8 cellular contexts compared by ENCODE assay signal in genomic region chr7:87886875-87887274, GRCh38. TPM values are rescaled to one million over a fixed set of nuclear protein-coding genes. Genes with fewer than 3 reads are reported as not detected.
DNase-seq lines count a peak whose midpoint lies in the region; ATAC-seq, FAIRE-seq and TF ChIP-seq lines count a peak whose summit lies in the region.

No MANE protein-coding gene starts in this region.

- BruUV-seq in A673 (replicated peaks; lab: Mats Ljungman, UMichigan), result no TSS peak

- H2AFZ ChIP-seq in SU-DHL-6 (ENCODE audit: low read depth, low read length, severe bottlenecking), result no peak overlapping the region

- H3K27ac ChIP-seq in A673 (ENCODE audit: low read depth, low read length, poor library complexity, severe bottlenecking) (no peak overlapping the region), HEK293 (ENCODE audit: extremely low read depth, low read depth, low read length) (no peak overlapping the region), SU-DHL-6 (ENCODE audit: low read depth, low read length) (no peak overlapping the region)

- no peak overlapping the region for H3K4me2 ChIP-seq in SU-DHL-6 (ENCODE audit: low read depth, low read length, poor library complexity, severe bottlenecking)

- CTCF ChIA-PET in A673 (lab: Charles Lee), result interaction anchor here (0.8 to 1.6 kb wide), 2 partner anchors 89 to 225 kb away, joined by 3 to 4 read pairs; no protein-coding TSS in a partner anchor
- CTCF ChIA-PET in HEK293 (lab: Yijun Ruan, JAX), result interaction anchor here (0.6 to 3.4 kb wide), 16 partner anchors 15 to 1140 kb away, joined by 3 to 25 read pairs (median 3); no protein-coding TSS in a partner anchor
- CTCF ChIA-PET in activated CD4-positive, alpha-beta T cell treated with anti-CD3 and anti-CD28 coated beads, Interleukin-2, amount 10 ng/mL, durations not matched to agents 7 days and 5 days (lab: Charles Lee), result interaction anchor here (0.6 to 1.6 kb wide), 3 partner anchors 12 to 92 kb away, joined by 3 to 8 read pairs (median 3); no protein-coding TSS in a partner anchor

- peaks cover 98% of the 10 kb centered on the region for H3K79me2 ChIP-seq in SU-DHL-6 (ENCODE audit: insufficient read depth, low read length)

- no peaks in the 10 kb centered on the region for H3K9me3 ChIP-seq in A673 (ENCODE audit: low read depth, low read length, poor library complexity, severe bottlenecking)
- H3K9me3 ChIP-seq in HEK293 (ENCODE audit: control insufficient read depth, insufficient read depth, low read depth, low read length), result no peaks in the 10 kb centered on the region
- H3K9me3 ChIP-seq in SU-DHL-6 (ENCODE audit: insufficient read depth, low read length), result no peaks in the 10 kb centered on the region

- intact Hi-C loops in A673 (cut with micrococcal nuclease; ENCODE audit: unreplicated experiment), result loop anchor here (5.0 to 10.0 kb wide), 2 partner anchors 225 to 572 kb away; no protein-coding TSS in a partner anchor

- H3K4me3 Mint-ChIP-seq in activated CD4-positive, alpha-beta T cell treated with anti-CD3 and anti-CD28 coated beads, Interleukin-2, amount 10 ng/mL, durations not matched to agents 7 days and 5 days, result no peak overlapping the region

- peaks cover 66% of the 10 kb centered on the region for H3F3A ChIP-seq in SU-DHL-6 (ENCODE audit: insufficient read depth)

- H3K36me3 Mint-ChIP-seq in activated CD4-positive, alpha-beta T cell treated with anti-CD3 and anti-CD28 coated beads, Interleukin-2, amount 10 ng/mL, durations not matched to agents 7 days and 5 days (ENCODE audit: low read depth), result peaks cover 48% of the 10 kb centered on the region

- no peaks in the 10 kb centered on the region for H3K27me3 ChIP-seq in A673 (replicated peaks; ENCODE audit: insufficient read depth, low read depth, low read length, poor library complexity)
- H3K27me3 ChIP-seq in SU-DHL-6 (ENCODE audit: low read length), result no peaks in the 10 kb centered on the region

- POLR2A ChIA-PET in A673 (lab: Charles Lee; ENCODE audit: low non-redundant PET) (no interaction called here), HEK293 (lab: Yijun Ruan, JAX) (no interaction called here)
- POLR2A ChIA-PET in activated CD4-positive, alpha-beta T cell treated with anti-CD3 and anti-CD28 coated beads, Interleukin-2, amount 10 ng/mL, durations not matched to agents 7 days and 5 days (lab: Charles Lee), result no interaction called here

- peaks cover 48% of the 10 kb centered on the region for H4K20me1 ChIP-seq in SU-DHL-6 (ENCODE audit: low read depth, low read length)

- TF ChIP-seq CTCF in A673 (conservative IDR thresholded peaks at IDR 0.05; ENCODE audit: low read depth, low read length) (peak; percentile 54; the same call in 1 of the 2 replicates), HEK293 (tag by site-specific recombination; IDR thresholded peaks at IDR 0.05) (no peak), SU-DHL-6 (IDR thresholded peaks at IDR 0.05; ENCODE audit: insufficient read depth, low read length, poor library complexity, severe bottlenecking) (peak; percentile 50)

- peaks cover 79% of the 10 kb centered on the region for H3K36me3 ChIP-seq in A673 (ENCODE audit: insufficient read depth, low read length, poor library complexity, severe bottlenecking)
- peaks cover 51 to 63% of the 10 kb centered on the region in 2 experiments for H3K36me3 ChIP-seq in HEK293 (ENCODE audit: control insufficient read depth in 2 of 2, insufficient read depth in 1 of 2, low read length in 2 of 2)
- peaks cover 94% of the 10 kb centered on the region for H3K36me3 ChIP-seq in SU-DHL-6 (ENCODE audit: low read length)

- FAIRE-seq in islet of Langerhans (lab: Jason Lieb, UNC), result peak; percentile 98

- peak; percentile 55 for DNase-seq in A673 (ENCODE audit: low spot score)
- DNase-seq in DMS153 treated with DMSO at 0.1 percent for 48 hours (lab: John Stamatoyannopoulos, UW; ENCODE audit: unreplicated experiment), result no peak
- no peak for DNase-seq in activated CD4-positive, alpha-beta T cell treated with anti-CD3 and anti-CD28 coated beads, Interleukin-2, amount 10 ng/mL, durations not matched to agents 7 days and 5 days

- H3K4me3 ChIP-seq in A673 (ENCODE audit: low read depth, low read length, poor library complexity, severe bottlenecking) (no peak overlapping the region), HEK293 (ENCODE audit: low read depth, low read length) (no peak overlapping the region), SU-DHL-6 (ENCODE audit: insufficient read depth, low read length, poor library complexity, severe bottlenecking) (no peak overlapping the region)

- peaks cover 23% of the 10 kb centered on the region for H3K4me1 Mint-ChIP-seq in activated CD4-positive, alpha-beta T cell treated with anti-CD3 and anti-CD28 coated beads, Interleukin-2, amount 10 ng/mL, durations not matched to agents 7 days and 5 days

- H3K9ac ChIP-seq in SU-DHL-6 (ENCODE audit: low read length), result no peak overlapping the region

- ATAC-seq in esophagus mucosa (no peak), GM18868 (IDR thresholded peaks at IDR 0.05; ENCODE audit: unreplicated experiment) (no peak)

- H3K9me2 ChIP-seq in SU-DHL-6 (replicated peaks; ENCODE audit: insufficient read depth, low read length), result no peaks in the 10 kb centered on the region

- H3K4me1 ChIP-seq in A673 (ENCODE audit: insufficient read depth, low read length, poor library complexity, severe bottlenecking) (no peaks in the 10 kb centered on the region), HEK293 (ENCODE audit: control insufficient read depth, insufficient read depth, low read length) (no peaks in the 10 kb centered on the region)

- no peaks in the 10 kb centered on the region for H3K9me3 Mint-ChIP-seq in activated CD4-positive, alpha-beta T cell treated with anti-CD3 and anti-CD28 coated beads, Interleukin-2, amount 10 ng/mL, durations not matched to agents 7 days and 5 days

- no peaks in the 10 kb centered on the region for H3K27me3 Mint-ChIP-seq in activated CD4-positive, alpha-beta T cell treated with anti-CD3 and anti-CD28 coated beads, Interleukin-2, amount 10 ng/mL, durations not matched to agents 7 days and 5 days

- H3K27ac Mint-ChIP-seq in activated CD4-positive, alpha-beta T cell treated with anti-CD3 and anti-CD28 coated beads, Interleukin-2, amount 10 ng/mL, durations not matched to agents 7 days and 5 days, result no peak overlapping the region

TF ChIP-seq in HEK293, 187 proteins besides CTCF, POLR2A, EP300 and RAD21:
- TF ChIP-seq ZNF214 (tag by site-specific recombination; IDR thresholded peaks at IDR 0.05; ENCODE audit: borderline replicate concordance) (no peak), ZNF654 (tag by site-specific recombination; IDR thresholded peaks at IDR 0.05; ENCODE audit: low read depth) (peak; percentile 58), SP2 (tag by site-specific recombination; IDR thresholded peaks at IDR 0.05) (no peak), RBAK (tag by site-specific recombination; IDR thresholded peaks at IDR 0.05) (no peak), ZNF623 (tag by site-specific recombination; IDR thresholded peaks at IDR 0.05) (no peak), WT1 (tag by site-specific recombination; IDR thresholded peaks at IDR 0.05) (no peak), ZNF664 (tag by site-specific recombination; IDR thresholded peaks at IDR 0.05) (no peak)

RNA-seq across cellular contexts. Expression of gene DBF4, which starts 10.6 kb away (rescaled TPM):
- total RNA-seq in A673 (2021) (80.0 and 81.6 TPM in 2 replicates), esophagus mucosa (13.4 TPM)
- total RNA-seq in activated CD4-positive, alpha-beta T cell treated with anti-CD3 and anti-CD28 coated beads, Interleukin-2, amount 10 ng/mL, durations not matched to agents 7 days and 5 days, result 10 to 100 TPM; 68.8 to 75.7 TPM

RNA-seq across cellular contexts. Expression of gene SLC25A40, which starts 10.7 kb away (rescaled TPM):
- total RNA-seq in A673 (2021), result 29.6 and 30.7 TPM in 2 replicates
- 13.4 TPM for total RNA-seq in esophagus mucosa
- total RNA-seq in activated CD4-positive, alpha-beta T cell treated with anti-CD3 and anti-CD28 coated beads, Interleukin-2, amount 10 ng/mL, durations not matched to agents 7 days and 5 days, result 10 to 100 TPM; 49.7 to 55.7 TPM

RNA-seq across cellular contexts. Expression of gene ADAM22, which starts 47.2 kb away (rescaled TPM):
- total RNA-seq in A673 (2021), result 6.9 and 7.1 TPM in 2 replicates
- 0.24 TPM for total RNA-seq in esophagus mucosa
- total RNA-seq in activated CD4-positive, alpha-beta T cell treated with anti-CD3 and anti-CD28 coated beads, Interleukin-2, amount 10 ng/mL, durations not matched to agents 7 days and 5 days, result 1 to 10 TPM in 1 of 2 experiments, under 1 TPM in 1; 0.96 to 1.1 TPM
